18 cellular contexts compared by ENCODE assay signal in genomic region chr2:179193759-179194394, GRCh38.
DNase-seq lines count a peak whose midpoint lies in the region; ATAC-seq and TF ChIP-seq lines count a peak whose summit lies in the region.
"Had no signal": no experiment of that assay in that cellular context is flagged by ENCODE, and none has a peak within 500 bp of the region (broad histone marks: within the 10 kb centered on the region; RNA-seq: fewer than 3 reads in every experiment).

No MANE protein-coding gene starts in this region.

- H3K27ac ChIP-seq in liver (ENCODE audit: low read depth in 1 of 2, low read length in 2 of 2) = no peak overlapping the region
- H3K27ac ChIP-seq: SJCRH30 had no signal

- no peaks in the 10 kb centered on the region for H3K36me3 ChIP-seq in liver (ENCODE audit: control insufficient read depth in 4 of 4, insufficient read depth in 3 of 4, low read depth in 1 of 4, low read length in 3 of 4)
- H3K36me3 ChIP-seq: SJCRH30 had no signal

- intact Hi-C loops in left ventricle myocardium superior (cut with micrococcal nuclease) (no loop called here), cardiac septum (cut with DNase I) (no loop called here)

- no peak for TF ChIP-seq CTCF in liver (IDR thresholded peaks at IDR 0.05; ENCODE audit: low read depth, low read length, missing input control)

- H3K4me1 ChIP-seq in liver (ENCODE audit: control insufficient read depth in 4 of 4, insufficient read depth in 4 of 4, low read length in 3 of 4) = no peaks in the 10 kb centered on the region
- H3K4me1 ChIP-seq: SJCRH30 had no signal

- no peak overlapping the region for H3K9ac ChIP-seq in liver (ENCODE audit: low read depth in 1 of 2, low read length in 2 of 2)

- ATAC-seq in left ventricle myocardium superior = peak; percentile 21
- ATAC-seq in HG03196 (IDR thresholded peaks at IDR 0.05; ENCODE audit: unreplicated experiment) = no peak

- H3K9me3 ChIP-seq in liver (ENCODE audit: control insufficient read depth in 4 of 4, low read length in 3 of 4) = no peaks in the 10 kb centered on the region

- no peak overlapping the region for H3K4me3 ChIP-seq in liver (ENCODE audit: low read depth in 1 of 3, low read length in 3 of 3)
- H3K4me3 ChIP-seq: SJCRH30 had no signal

- H3K27me3 ChIP-seq in liver (ENCODE audit: control insufficient read depth in 4 of 4, insufficient read depth in 4 of 4, low read length in 3 of 4) = no peaks in the 10 kb centered on the region
- H3K27me3 ChIP-seq: SJCRH30 had no signal

- WGBS in liver = 60% methylated on average over 3 of the region's 3 CpGs

- DNase-seq in left ventricle myocardium superior (no peak), cardiac septum (ENCODE audit: low spot score) (no peak), amniotic epithelial cell (ENCODE audit: low read depth) (peak; percentile 9), NCI-H82 (lab: John Stamatoyannopoulos, UW) (no peak), mucosa of gallbladder (ENCODE audit: low spot score) (no peak)
- DNase-seq in activated T-cell treated with anti-CD3 and anti-CD28 coated beads, Interleukin-2, amount 50 U/mL, for 1 hour = no peak
- DNase-seq: C1 segment of cervical spinal cord, EL, H7, NCI-H1417, NCI-H187 treated with DMSO at 0.1 percent for 48 hours, NCI-H345, NCI-H526 treated with DMSO at 0.1 percent for 48 hours, OCI-M1, RPMI8226, SJCRH30 had no signal

- TF ChIP-seq RAD21 in liver (IDR thresholded peaks at IDR 0.05) = peak; percentile 18 to 60

TF ChIP-seq in liver, 16 proteins besides CTCF, POLR2A, EP300 and RAD21:
- TF ChIP-seq REST (IDR thresholded peaks at IDR 0.05) (no peak), HNF4A (conservative IDR thresholded peaks at IDR 0.05) (peak in 1 of 2 donors; percentile 38)
